10 cellular contexts compared by ENCODE assay signal in the genomic region with DNA sequence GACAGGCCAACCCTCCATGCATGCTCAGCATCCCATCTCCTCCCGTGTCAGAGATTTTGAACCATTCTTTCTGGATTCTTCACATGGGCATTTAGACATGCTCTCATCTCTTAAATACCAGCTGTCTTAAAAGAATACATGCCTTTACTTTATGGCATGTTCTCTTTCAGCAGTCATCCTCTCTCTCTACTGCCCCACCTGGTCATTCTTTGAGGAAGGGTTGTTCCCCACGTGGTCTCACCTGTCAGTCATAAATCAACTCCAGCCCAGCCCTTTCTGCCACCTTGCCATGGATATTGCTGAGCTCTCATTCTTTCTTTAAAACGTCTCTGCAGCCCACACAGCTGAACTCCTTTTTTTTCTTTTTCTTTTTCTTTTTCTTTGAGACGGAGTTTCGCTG.
DNase-seq lines count a peak whose midpoint lies in the region; ATAC-seq lines count a peak whose summit lies in the region.
"Had no signal": no experiment of that assay in that cellular context is flagged by ENCODE, and none has a peak within 500 bp of the region (broad histone marks: within the 10 kb centered on the region; RNA-seq: fewer than 3 reads in every experiment).

No MANE protein-coding gene starts in this region.

- H3K27me3 ChIP-seq in rectal smooth muscle tissue (ENCODE audit: control insufficient read depth, insufficient read depth, low read length), result no peaks in the 10 kb centered on the region

- H3K36me3 ChIP-seq in rectal smooth muscle tissue (ENCODE audit: control insufficient read depth, insufficient read depth, low read length), result no peaks in the 10 kb centered on the region

- ATAC-seq in HG02642 (IDR thresholded peaks at IDR 0.05; ENCODE audit: poor library complexity, unreplicated experiment) (peak; percentile 49), GM21619 (IDR thresholded peaks at IDR 0.05; ENCODE audit: unreplicated experiment) (no peak), GM19023 (IDR thresholded peaks at IDR 0.05; ENCODE audit: unreplicated experiment) (no peak), GM21360 (IDR thresholded peaks at IDR 0.05; ENCODE audit: unreplicated experiment) (no peak)
- ATAC-seq: T-cell had no signal

- H3K4me3 ChIP-seq in rectal smooth muscle tissue (ENCODE audit: low read length), result no peak overlapping the region

- DNase-seq in NCI-H146 (lab: John Stamatoyannopoulos, UW) (peak; percentile 0), NCI-H146 treated with DMSO at 0.1 percent for 48 hours (lab: John Stamatoyannopoulos, UW; ENCODE audit: unreplicated experiment) (no peak), amniotic epithelial cell (ENCODE audit: low read depth) (peak; percentile 48)
- DNase-seq: naive B cell had no signal

- H3K9ac ChIP-seq in rectal smooth muscle tissue (ENCODE audit: low read length), result no peak overlapping the region

- H3K4me1 ChIP-seq in rectal smooth muscle tissue (ENCODE audit: control insufficient read depth, insufficient read depth, low read length), result peaks cover 21% of the 10 kb centered on the region

- peak overlapping the region; percentile 45 for H3K27ac ChIP-seq in rectal smooth muscle tissue (ENCODE audit: low read depth, low read length)
